Comparison of ENCODE assay signal across 6 cellular contexts in genomic region chr11:113946162-113946561, GRCh38. TPM values are rescaled to one million over a fixed set of nuclear protein-coding genes. Genes with fewer than 3 reads are reported as not detected.
"Had no signal": no experiment of that assay in that cellular context is flagged by ENCODE, and none has a peak within 500 bp of the region (broad histone marks: within the 10 kb centered on the region; RNA-seq: fewer than 3 reads in every experiment).

No MANE protein-coding gene starts in this region.

RNA-seq across cellular contexts. Expression of gene HTR3A, which starts 28.7 kb away (rescaled TPM):
- total RNA-seq: HepG2, HT-29, HT1080, IMR-90, K562 had no signal
- polyA plus RNA-seq: HepG2, IMR-90, K562 had no signal

RNA-seq across cellular contexts. Expression of gene HTR3B, which starts 41.6 kb away (rescaled TPM):
- total RNA-seq: HT-29, HT1080, IMR-90, K562 had no signal
- polyA plus RNA-seq: IgD-negative memory B cell, IMR-90, K562 had no signal
